In genomic region chr2:173371023-173371422, GRCh38 we compare ENCODE assay signal across 20 cellular contexts. TPM values are rescaled to one million over a fixed set of nuclear protein-coding genes. Genes with fewer than 3 reads are reported as not detected.
DNase-seq lines count a peak whose midpoint lies in the region; ATAC-seq, FAIRE-seq and TF ChIP-seq lines count a peak whose summit lies in the region.
"Had no signal": no experiment of that assay in that cellular context is flagged by ENCODE, and none has a peak within 500 bp of the region (broad histone marks: within the 10 kb centered on the region; RNA-seq: fewer than 3 reads in every experiment).

No MANE protein-coding gene starts in this region.

- TF ChIP-seq CTCF in MCF 10A (IDR thresholded peaks at IDR 0.05; ENCODE audit: unreplicated experiment) (no peak), mammary epithelial cell (conservative IDR thresholded peaks at IDR 0.05 in 1 of 2, IDR thresholded peaks at IDR 0.05 in 1 of 2; ENCODE audit: extremely low read depth in 1 of 2, insufficient read depth in 1 of 2, low read depth in 1 of 2, low read length in 2 of 2) (no peak), K562 (IDR thresholded peaks at IDR 0.05 in 2 of 3, conservative IDR thresholded peaks at IDR 0.05 in 1 of 3; ENCODE audit: insufficient read depth in 2 of 3, low read depth in 1 of 3, low read length in 3 of 3) (no peak), progenitor cell of endocrine pancreas (IDR thresholded peaks at IDR 0.05; ENCODE audit: unreplicated experiment) (no peak)

- TF ChIP-seq EP300 in K562 (IDR thresholded peaks at IDR 0.05; ENCODE audit: low read length) = no peak

- no peaks in the 10 kb centered on the region for H3K27me3 Mint-ChIP-seq in T-helper 1 cell treated with Interleukin-12 subunit alpha and Interleukin-12 subunit beta and Interleukin-4 antibody, amounts not matched to agents 30 μg/mL and 1 μg/mL, for 36 hours (ENCODE audit: low read depth)
- no peaks in the 10 kb centered on the region for H3K27me3 Mint-ChIP-seq in MCF 10A (ENCODE audit: insufficient read depth, unreplicated experiment)
- H3K27me3 Mint-ChIP-seq in progenitor cell of endocrine pancreas = no peaks in the 10 kb centered on the region
- H3K27me3 Mint-ChIP-seq: CD8-positive, alpha-beta memory T cell had no signal

- no peak overlapping the region for H2AFZ ChIP-seq in mammary epithelial cell (ENCODE audit: low read depth, low read length)
- no peak overlapping the region for H2AFZ ChIP-seq in K562 (ENCODE audit: low read depth, low read length)

- H3K9me3 Mint-ChIP-seq in T-helper 1 cell treated with Interleukin-12 subunit alpha and Interleukin-12 subunit beta and Interleukin-4 antibody, amounts not matched to agents 30 μg/mL and 1 μg/mL, for 36 hours = no peaks in the 10 kb centered on the region
- H3K9me3 Mint-ChIP-seq in MCF 10A (ENCODE audit: unreplicated experiment) = no peaks in the 10 kb centered on the region
- H3K9me3 Mint-ChIP-seq in progenitor cell of endocrine pancreas (ENCODE audit: low read depth) = no peaks in the 10 kb centered on the region
- H3K9me3 Mint-ChIP-seq: CD8-positive, alpha-beta memory T cell had no signal

- H3K27me3 ChIP-seq in mammary epithelial cell (ENCODE audit: insufficient read depth, low read length) (no peaks in the 10 kb centered on the region), K562 (ENCODE audit: control insufficient read depth in 2 of 2, insufficient read depth in 2 of 2, low read length in 2 of 2) (no peaks in the 10 kb centered on the region)
- H3K27me3 ChIP-seq: BLaER1, Peyer's patch had no signal

- H3K9me1 ChIP-seq in K562 (ENCODE audit: control insufficient read depth, insufficient read depth, low read length) = no peaks in the 10 kb centered on the region

- POLR2A ChIA-PET in MCF 10A (lab: Yijun Ruan, JAX) (interaction anchor here (0.9 kb wide), 1 partner anchor 15 kb away, joined by 3 read pairs; no protein-coding TSS in a partner anchor), K562 (lab: Yijun Ruan, JAX) (interaction anchor here (1.3 kb wide), 2 partner anchors 8 to 9 kb away, joined by 3 read pairs; no protein-coding TSS in a partner anchor), HEK293T (lab: Yijun Ruan, JAX) (no interaction called here)

- H3K9ac ChIP-seq in mammary epithelial cell (ENCODE audit: insufficient read depth, low read length) (no peak overlapping the region), K562 (ENCODE audit: insufficient read depth in 1 of 2, low read depth in 2 of 2, low read length in 2 of 2) (no peak overlapping the region)
- H3K9ac ChIP-seq: BLaER1 had no signal

- WGBS in mammary epithelial cell (ENCODE audit: low coverage, missing lambda C conversion rate) = 100% methylated on average over 3 of the region's 3 CpGs
- WGBS in K562 (ENCODE audit: insufficient coverage, low coverage, missing lambda C conversion rate) = 94% methylated on average over 3 of the region's 3 CpGs

- peak; percentile 31 for ATAC-seq in K562

- no peak overlapping the region for H3K4me2 ChIP-seq in mammary epithelial cell (ENCODE audit: insufficient read depth, low read depth, low read length)
- H3K4me2 ChIP-seq in K562 (ENCODE audit: insufficient read depth, low read length) = no peak overlapping the region

- in situ Hi-C loops in mammary epithelial cell (cut with MboI; ENCODE audit: low sequenced_read_pairs in 2 of 2) (no loop called here), K562 (cut with MboI) (no loop called here)

- peaks cover 36% of the 10 kb centered on the region for H3K36me3 Mint-ChIP-seq in T-helper 1 cell treated with Interleukin-12 subunit alpha and Interleukin-12 subunit beta and Interleukin-4 antibody, amounts not matched to agents 30 μg/mL and 1 μg/mL, for 36 hours (ENCODE audit: low read depth)
- H3K36me3 Mint-ChIP-seq in MCF 10A (ENCODE audit: insufficient read depth, unreplicated experiment) (peaks cover 23% of the 10 kb centered on the region), progenitor cell of endocrine pancreas (ENCODE audit: insufficient read depth) (peaks cover 4% of the 10 kb centered on the region)

- H3K4me3 ChIP-seq in mammary epithelial cell (replicated peaks in 1 of 3; ENCODE audit: insufficient read depth in 1 of 3, low read depth in 2 of 3, low read length in 3 of 3) (no peak overlapping the region), K562 (no peak overlapping the region)
- H3K4me3 ChIP-seq: BLaER1, Peyer's patch had no signal

- H3K4me1 Mint-ChIP-seq in T-helper 1 cell treated with Interleukin-12 subunit alpha and Interleukin-12 subunit beta and Interleukin-4 antibody, amounts not matched to agents 30 μg/mL and 1 μg/mL, for 36 hours (ENCODE audit: low read depth) = peaks cover 22% of the 10 kb centered on the region
- H3K4me1 Mint-ChIP-seq in MCF 10A (ENCODE audit: insufficient read depth, unreplicated experiment) (peaks cover 7% of the 10 kb centered on the region), progenitor cell of endocrine pancreas (ENCODE audit: low read depth) (no peaks in the 10 kb centered on the region)

- peak overlapping the region; percentile 88 for H3K27ac Mint-ChIP-seq in T-helper 1 cell treated with Interleukin-12 subunit alpha and Interleukin-12 subunit beta and Interleukin-4 antibody, amounts not matched to agents 30 μg/mL and 1 μg/mL, for 36 hours
- H3K27ac Mint-ChIP-seq in MCF 10A (ENCODE audit: low read depth, unreplicated experiment) = peak overlapping the region; percentile 84
- H3K27ac Mint-ChIP-seq in progenitor cell of endocrine pancreas = peak overlapping the region; percentile 10

- no peaks in the 10 kb centered on the region for H3K79me2 ChIP-seq in mammary epithelial cell (ENCODE audit: insufficient read depth, low read length)
- H3K79me2 ChIP-seq in K562 (ENCODE audit: control insufficient read depth, insufficient read depth, low read length) = no peaks in the 10 kb centered on the region

- H3K9me3 ChIP-seq in mammary epithelial cell (replicated peaks; ENCODE audit: insufficient read depth, low read length) (no peaks in the 10 kb centered on the region), K562 (replicated peaks; ENCODE audit: control insufficient read depth, insufficient read depth, low read depth, low read length) (no peaks in the 10 kb centered on the region)
- H3K9me3 ChIP-seq: BLaER1, Peyer's patch had no signal

- intact Hi-C loops in MCF 10A (cut with micrococcal nuclease) = no loop called here
- intact Hi-C loops in mammary epithelial cell (cut with micrococcal nuclease) = no loop called here
- intact Hi-C loops in K562 (cut with micrococcal nuclease) = no loop called here

- CTCF ChIA-PET in MCF 10A (lab: Yijun Ruan, JAX) = interaction anchor here (0.9 kb wide), 1 partner anchor 78 kb away, joined by 6 read pairs; no protein-coding TSS in a partner anchor
- CTCF ChIA-PET in mammary epithelial cell (lab: Charles Lee; ENCODE audit: low non-redundant PET) = no interaction called here
- CTCF ChIA-PET in K562 (lab: Yijun Ruan, JAX; ENCODE audit: low intra/inter-chr PET ratio) = no interaction called here
- CTCF ChIA-PET in HEK293T (lab: Yijun Ruan, JAX) = no interaction called here

- no TSS peak for BruUV-seq in MCF 10A (replicated peaks; lab: Mats Ljungman, UMichigan)
- BruUV-seq in mammary epithelial cell (replicated peaks; lab: Mats Ljungman, UMichigan) = no TSS peak
- no TSS peak for BruUV-seq in K562 (replicated peaks; lab: Mats Ljungman, UMichigan)

- dilution Hi-C loops in mammary epithelial cell (cut with HindIII; ENCODE audit: low sequenced_read_pairs) = no loop called here

- TF ChIP-seq RAD21 in K562 (CRISPR knock-in tag; conservative IDR thresholded peaks at IDR 0.05 in 1 of 2, IDR thresholded peaks at IDR 0.05 in 1 of 2) = no peak

- H4K20me1 ChIP-seq in mammary epithelial cell (ENCODE audit: insufficient read depth, low read length) (no peaks in the 10 kb centered on the region), K562 (replicated peaks; ENCODE audit: control insufficient read depth, insufficient read depth, low read length) (no peaks in the 10 kb centered on the region)

- FAIRE-seq in K562 (lab: Jason Lieb, UNC) = no peak
- FAIRE-seq: H1 had no signal

- H3K27ac ChIP-seq in mammary epithelial cell (ENCODE audit: insufficient read depth, low read depth, low read length) (no peak overlapping the region), K562 (ENCODE audit: extremely low read depth, low read depth, low read length) (no peak overlapping the region)
- H3K27ac ChIP-seq: 22Rv1, Peyer's patch had no signal

- TF ChIP-seq POLR2A in K562 (conservative IDR thresholded peaks at IDR 0.05) = no peak

- no peak for DNase-seq in T-helper 1 cell
- DNase-seq in MCF 10A (ENCODE audit: unreplicated experiment) = no peak
- no peak for DNase-seq in mammary epithelial cell
- DNase-seq in K562 (ENCODE audit: extremely low read depth in 1 of 4, low spot score in 3 of 4) = no peak
- no peak for DNase-seq in progenitor cell of endocrine pancreas (ENCODE audit: low spot score, unreplicated experiment)
- no peak for DNase-seq in amygdala (lab: John Stamatoyannopoulos, UW)
- no peak for DNase-seq in HEK293T (ENCODE audit: extremely low spot score)
- DNase-seq: CD8-positive, alpha-beta memory T cell; GF-D8; Karpas-422; NCI-H187 treated with DMSO at 0.1 percent for 48 hours; NCI-H2171; NCI-H446 treated with DMSO at 0.1 percent for 48 hours; NCI-H748 treated with DMSO at 0.1 percent for 48 hours; Peyer's patch; SHP77 treated with DMSO at 0.1 percent for 48 hours had no signal

- H3K4me1 ChIP-seq in mammary epithelial cell (ENCODE audit: insufficient read depth, low read length) (no peaks in the 10 kb centered on the region), K562 (replicated peaks in 1 of 2; ENCODE audit: control insufficient read depth in 2 of 2, insufficient read depth in 2 of 2, low read length in 2 of 2) (no peaks in the 10 kb centered on the region)
- H3K4me1 ChIP-seq: Peyer's patch had no signal

- H3K4me3 Mint-ChIP-seq in T-helper 1 cell treated with Interleukin-12 subunit alpha and Interleukin-12 subunit beta and Interleukin-4 antibody, amounts not matched to agents 30 μg/mL and 1 μg/mL, for 36 hours = no peak overlapping the region
- H3K4me3 Mint-ChIP-seq in MCF 10A (ENCODE audit: unreplicated experiment) (no peak overlapping the region), progenitor cell of endocrine pancreas (ENCODE audit: low read depth) (no peak overlapping the region)

- H3K36me3 ChIP-seq in mammary epithelial cell (ENCODE audit: insufficient read depth, low read length) = peaks cover 21% of the 10 kb centered on the region
- peaks cover 62% of the 10 kb centered on the region for H3K36me3 ChIP-seq in K562 (ENCODE audit: control insufficient read depth, insufficient read depth, low read length)

RNA-seq across cellular contexts. Expression of gene CDCA7, which starts 16.4 kb away (rescaled TPM):
- 6.2 and 14.0 TPM in 2 replicates for total RNA-seq in MCF 10A (2022)
- total RNA-seq in mammary epithelial cell = 10 to 100 TPM in 1 of 2 donors, 1 to 10 TPM in 1; 2.5 to 20.0 TPM
- 34.4 TPM for polyA plus RNA-seq in mammary epithelial cell
- polyA minus RNA-seq in mammary epithelial cell = 39.2 TPM
- total RNA-seq in K562 (2011; cell fraction: chromatin; rRNA removed; ENCODE audit: low replicate concordance) = 62.9 and 117 TPM in 2 replicates
- 32.5 and 35.9 TPM in 2 replicates for total RNA-seq in K562 (2011; cell fraction: nucleolus; rRNA removed)
- 55.9 and 67.6 TPM in 2 replicates for total RNA-seq in K562 (2011; cell fraction: nucleoplasm; rRNA removed)
- 43.8 and 57.6 TPM in 2 replicates for total RNA-seq in K562 (2014; rRNA removed)
- total RNA-seq in K562 (2014; rRNA removed; fragmentation: Illumina TruSeq; extraction: Trizol) = 51.0 and 51.8 TPM in 2 replicates
- 45.8 and 48.0 TPM in 2 replicates for total RNA-seq in K562 (2015; rRNA removed; fragmentation: Illumina TruSeq; extraction: Trizol)
- total RNA-seq in K562 (2021) = 65.8 and 66.8 TPM in 2 replicates
- polyA plus RNA-seq in K562 (2011; rRNA removed) = 121 and 122 TPM in 2 replicates
- 47.5 and 73.0 TPM in 2 replicates for polyA plus RNA-seq in K562 (2011; cell fraction: cytosol; rRNA removed)
- 257 and 276 TPM in 2 replicates for polyA plus RNA-seq in K562 (2011; cell fraction: nucleus; rRNA removed)
- polyA plus RNA-seq in K562 (2012) = 30.0 and 43.1 TPM in 2 replicates
- 69.3 and 80.4 TPM in 2 replicates for polyA plus RNA-seq in K562 (2014; fragmentation: Illumina TruSeq; extraction: Trizol)
- 10 to 100 TPM; 28.5 to 41.4 TPM for polyA plus RNA-seq in K562 (2014; fragmentation: Nextera tagmentation; extraction: Ambion mirVana)
- 87.4 and 88.8 TPM in 2 replicates for polyA plus RNA-seq in K562 (2014; rRNA removed)
- 54.5 and 61.8 TPM in 2 replicates for polyA minus RNA-seq in K562 (2011; rRNA and poly(A)+ RNA removed)
- 41.7 and 43.2 TPM in 2 replicates for polyA minus RNA-seq in K562 (2011; cell fraction: cytosol; rRNA and poly(A)+ RNA removed)
- polyA minus RNA-seq in K562 (2011; cell fraction: nucleus; rRNA and poly(A)+ RNA removed) = 32.2 and 47.1 TPM in 2 replicates
- total RNA-seq in progenitor cell of endocrine pancreas = 19.3 and 22.3 TPM in 2 replicates

Comparison
In these comparisons a context has a peak if more than half of its experiments do, and no peak if none do; other contexts are left out.
1. H3K27ac Mint-ChIP-seq: peak in every context shown above with its lines; median percentile 88 in T-helper 1 cell treated with Interleukin-12 subunit alpha and Interleukin-12 subunit beta and Interleukin-4 antibody, amounts not matched to agents 30 μg/mL and 1 μg/mL, for 36 hours; 84 in MCF 10A; 10 in progenitor cell of endocrine pancreas.